27 cellular contexts compared by ENCODE assay signal in the genomic region with DNA sequence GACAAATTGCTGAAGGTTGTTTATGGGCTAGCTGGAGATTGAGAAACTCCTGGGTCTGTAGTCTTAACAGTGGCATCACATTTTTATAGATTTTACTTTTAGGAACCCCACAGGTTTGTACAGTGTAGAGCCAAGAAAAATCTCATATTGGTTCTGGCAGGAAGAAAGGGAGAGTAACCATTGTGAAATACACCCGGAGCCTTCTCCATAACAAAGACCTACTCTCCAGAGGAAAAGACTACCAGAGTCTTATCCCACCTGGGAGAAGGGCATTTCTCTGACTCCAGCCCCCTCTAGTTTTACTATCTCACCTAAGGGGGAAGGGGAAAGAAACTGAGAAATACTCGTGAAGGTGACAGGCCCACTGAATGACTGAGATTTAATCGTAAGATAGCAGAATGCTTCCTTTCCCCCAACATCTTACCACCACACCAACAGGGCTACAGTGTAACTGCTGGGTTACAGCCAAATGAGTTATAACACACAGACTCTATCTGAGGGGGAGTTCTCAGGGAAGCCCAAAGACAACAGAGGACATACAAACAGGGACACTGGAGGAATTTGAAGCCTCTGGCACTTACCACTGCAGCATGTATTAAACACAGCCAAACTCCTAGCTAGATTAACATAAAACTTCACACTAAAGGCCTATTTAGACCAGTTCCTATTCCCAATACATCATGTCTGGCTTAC. TPM values are rescaled to one million over a fixed set of nuclear protein-coding genes. Genes with fewer than 3 reads are reported as not detected.
"Had no signal": no experiment of that assay in that cellular context is flagged by ENCODE, and none has a peak within 500 bp of the region (broad histone marks: within the 10 kb centered on the region; RNA-seq: fewer than 3 reads in every experiment).

No MANE protein-coding gene starts in this region.

- H3K4me1 Mint-ChIP-seq: brain had no signal

- DNase-seq: activated CD4-positive, alpha-beta T cell treated with anti-CD3 and anti-CD28 coated beads for 48 hours; activated CD4-positive, alpha-beta T cell treated with anti-CD3 and anti-CD28 coated beads, Interleukin-2, amount 50 U/mL, for 4 hours; activated CD4-positive, CD25-positive, alpha-beta regulatory T cell treated with anti-CD3 and anti-CD28 coated beads, Interleukin-2, amount 50 U/mL, for 72 hours; activated CD8-positive, alpha-beta memory T cell treated with anti-CD3 and anti-CD28 coated beads, Interleukin-2, amount 50 U/mL, for 48 hours; activated CD8-positive, alpha-beta T cell treated with anti-CD3 and anti-CD28 coated beads, Interleukin-2, amount 10 ng/mL, durations not matched to agents 7 days and 5 days; activated effector memory CD4-positive, alpha-beta T cell treated with anti-CD3 and anti-CD28 coated beads, Interleukin-2, amount 50 U/mL, for 16 hours; activated naive CD4-positive, alpha-beta T cell treated with Interleukin-2 at 50 U/mL for 16 hours; activated T-cell treated with anti-CD3 and anti-CD28 coated beads, Interleukin-2, amount 50 U/mL, for 1 hour; amygdala; Karpas-422; MM.1S; NCI-H1105 treated with DMSO at 0.1 percent for 48 hours; NCI-H1436 treated with DMSO at 0.1 percent for 48 hours; NCI-H187 treated with DMSO at 0.1 percent for 48 hours; NCI-H2081 treated with DMSO at 0.1 percent for 48 hours; NCI-H446; NCI-H524; PC-3; SHP77; SW 1271 had no signal

- H3K9me3 Mint-ChIP-seq: activated naive CD4-positive, alpha-beta T cell treated with anti-CD3 and anti-CD28 coated beads, Interleukin-2, amount 50 U/mL, for 72 hours; activated T-helper 1 cell treated with anti-CD3 and anti-CD28 coated beads, Interleukin-12 subunit alpha, Interleukin-12 subunit beta, Interleukin-2, Interleukin-4 antibody, amounts not matched to agents 30 ng/mL and 10 ng/mL and 1 ng/mL, durations not matched to agents 14 hours and 24 hours and 36 hours; brain had no signal

- ATAC-seq: activated CD8-positive, alpha-beta T cell treated with anti-CD3 and anti-CD28 coated beads, Interleukin-2, amount 10 ng/mL, durations not matched to agents 7 days and 5 days; activated naive CD4-positive, alpha-beta T cell treated with anti-CD3 and anti-CD28 coated beads, Interleukin-2, amount 50 U/mL, for 72 hours; K562; PC-3; SK-N-SH treated with all-trans-retinoic acid at 6 μM for 48 hours had no signal

- H3K4me3 ChIP-seq: K562, SJSA1 had no signal

- H3K27me3 ChIP-seq: SJSA1 had no signal

- H3K9me3 ChIP-seq: SJSA1 had no signal

- H3K27ac Mint-ChIP-seq: activated CD8-positive, alpha-beta T cell treated with anti-CD3 and anti-CD28 coated beads, Interleukin-2, amount 10 ng/mL, durations not matched to agents 7 days and 5 days; activated naive CD4-positive, alpha-beta T cell treated with anti-CD3 and anti-CD28 coated beads, Interleukin-2, amount 50 U/mL, for 72 hours; activated T-helper 1 cell treated with anti-CD3 and anti-CD28 coated beads, Interleukin-12 subunit alpha, Interleukin-12 subunit beta, Interleukin-2, Interleukin-4 antibody, amounts not matched to agents 30 ng/mL and 10 ng/mL and 1 ng/mL, durations not matched to agents 14 hours and 24 hours and 36 hours; brain had no signal

- H3K27ac ChIP-seq: SJSA1 had no signal

- H3K36me3 ChIP-seq: SJSA1 had no signal

- H3K4me3 Mint-ChIP-seq: activated CD8-positive, alpha-beta T cell treated with anti-CD3 and anti-CD28 coated beads, Interleukin-2, amount 10 ng/mL, durations not matched to agents 7 days and 5 days; activated T-helper 1 cell treated with anti-CD3 and anti-CD28 coated beads, Interleukin-12 subunit alpha, Interleukin-12 subunit beta, Interleukin-2, Interleukin-4 antibody, amounts not matched to agents 30 ng/mL and 10 ng/mL and 1 ng/mL, durations not matched to agents 14 hours and 24 hours and 36 hours; brain had no signal

- H3K4me1 ChIP-seq: SJSA1 had no signal

- H3K36me3 Mint-ChIP-seq: activated naive CD4-positive, alpha-beta T cell treated with anti-CD3 and anti-CD28 coated beads, Interleukin-2, amount 50 U/mL, for 72 hours; brain had no signal

RNA-seq across cellular contexts. Expression of gene SYN2, which starts 56.1 kb away (rescaled TPM):
- total RNA-seq: activated CD8-positive, alpha-beta T cell treated with anti-CD3 and anti-CD28 coated beads, Interleukin-2, amount 10 ng/mL, durations not matched to agents 7 days and 5 days; T-helper 1 cell treated with Interleukin-12 subunit alpha and Interleukin-12 subunit beta and Interleukin-4 antibody, amounts not matched to agents 30 ng/mL and 1 ng/mL, for 36 hours had no signal
